ENCODE assay signal across 8 cellular contexts in the genomic region with DNA sequence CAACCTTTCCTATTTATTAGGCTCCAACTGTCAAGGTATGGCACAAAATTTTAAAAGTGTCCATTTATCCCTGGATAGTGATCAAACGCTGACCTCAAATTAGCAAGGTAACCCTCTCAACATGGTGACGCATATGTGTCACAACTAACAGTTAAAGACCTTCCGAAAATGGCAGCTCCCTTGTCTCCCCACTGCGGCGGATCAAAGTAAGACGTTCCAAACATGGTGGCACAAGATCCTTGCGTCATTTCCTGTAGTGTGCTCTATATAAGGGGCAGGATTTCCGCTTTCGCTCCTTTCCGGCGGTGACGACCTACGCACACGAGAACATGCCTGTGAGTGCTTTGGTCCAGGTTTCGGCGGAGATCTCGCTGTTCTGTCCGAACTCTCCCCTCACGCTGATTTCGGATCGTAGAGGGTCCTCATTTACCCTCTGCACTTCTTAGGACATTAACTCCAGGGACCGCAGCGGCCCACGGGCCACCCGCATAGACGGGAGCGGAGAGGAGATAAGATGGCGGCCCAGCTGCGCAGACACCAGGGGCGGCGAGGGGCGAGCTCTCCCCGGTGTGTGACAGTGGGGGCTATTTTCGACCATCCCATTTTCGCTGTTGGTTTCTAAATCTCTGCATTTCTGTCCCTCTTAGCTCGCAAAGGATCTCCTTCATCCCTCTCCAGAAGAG. TPM values are rescaled to one million over a fixed set of nuclear protein-coding genes. Genes with fewer than 3 reads are reported as not detected.
DNase-seq lines count a peak whose midpoint lies in the region; ATAC-seq and TF ChIP-seq lines count a peak whose summit lies in the region.

RPS27 (plus strand) TSS at position 295 of the 683 bp plus-strand sequence; CDS start at position 330, 35 bp downstream.

- CTCF ChIA-PET in CD4-positive, alpha-beta T cell (lab: Charles Lee) = interaction anchor here (0.6 to 1.3 kb wide), 5 partner anchors 23 to 207 kb away, joined by 3 to 6 read pairs (median 4); partner anchors contain the start of genes CREB3L4, DENND4B and GATAD2B

- TF ChIP-seq CTCF in CD4-positive, alpha-beta T cell (IDR thresholded peaks at IDR 0.05) = no peak
- TF ChIP-seq CTCF in lung (IDR thresholded peaks at IDR 0.05; ENCODE audit: control extremely low read depth, extremely low read depth) = no peak

- 0 to 1% methylated on average over 36 of the region's 36 CpGs for WGBS in lung, 2 donors

- H3K9me3 ChIP-seq in CD4-positive, alpha-beta T cell (ENCODE audit: control insufficient read depth, low read length) = no peaks in the 10 kb centered on the region
- H3K9me3 ChIP-seq in lung (ENCODE audit: control insufficient read depth in 2 of 2, insufficient read depth in 1 of 2, low read length in 1 of 2) = no peaks in the 10 kb centered on the region

- no peaks in the 10 kb centered on the region for H3K27me3 ChIP-seq in CD4-positive, alpha-beta T cell (ENCODE audit: control insufficient read depth, insufficient read depth, low read length)
- no peaks in the 10 kb centered on the region for H3K27me3 ChIP-seq in lung (ENCODE audit: control insufficient read depth, insufficient read depth)

- peak; percentile 77 to 93 (median 82) for DNase-seq in CD4-positive, alpha-beta T cell
- DNase-seq in HS-5 (ENCODE audit: low read depth) = peak; percentile 93
- peak; percentile 83 for DNase-seq in NK-92 treated with Interleukin-12 subunit alpha and Interleukin-12 subunit beta, amount 100 ng/mL, for 24 hours (lab: John Stamatoyannopoulos, UW)
- DNase-seq in activated CD8-positive, alpha-beta memory T cell treated with anti-CD3 and anti-CD28 coated beads for 24 hours = peak; percentile 94
- DNase-seq in effector CD8-positive, alpha-beta T cell (lab: John Stamatoyannopoulos, UW) = peak; percentile 81
- peak; percentile 93 for DNase-seq in lung (ENCODE audit: low spot score)
- DNase-seq in stimulated activated CD4-positive, alpha-beta T cell treated with anti-CD3 and anti-CD28 coated beads, TNF-alpha, amount 100 ng/mL, for 4 hours (ENCODE audit: low read depth in 3 of 3) = peak; percentile 67 to 85 (median 72)

- peak within 1 kb of the TSS; percentile 97 for H3K4me3 Mint-ChIP-seq in CD4-positive, alpha-beta T cell

- H3K27ac ChIP-seq in CD4-positive, alpha-beta T cell (ENCODE audit: low read depth, low read length) = peak within 1 kb of the TSS; percentile 97
- H3K27ac ChIP-seq in lung (ENCODE audit: low read depth in 1 of 2, low read length in 1 of 2) = peak within 1 kb of the TSS; percentile 96 to 99

- H3K27ac Mint-ChIP-seq in CD4-positive, alpha-beta T cell = peak within 1 kb of the TSS; percentile 96

- peak; percentile 85 for ATAC-seq in CD4-positive, alpha-beta T cell (ENCODE audit: poor library complexity)
- peak; percentile 69 for ATAC-seq in GM19455 (IDR thresholded peaks at IDR 0.05; ENCODE audit: unreplicated experiment)
- peak; percentile 73 for ATAC-seq in lung (ENCODE audit: insufficient read depth, low FRiP score)

- intact Hi-C loops in CD4-positive, alpha-beta T cell (cut with DNase I, micrococcal nuclease) = loop anchor here (1.0 to 5.0 kb wide), 14 partner anchors 12 to 320 kb away; partner anchors contain the start of genes CRTC2 (in 2 of the 2), HAX1 (in 2 of the 2), ILF2 (in 2 of the 2) and JTB (in 1 of the 2)

- H3K4me3 ChIP-seq in lung = peak within 1 kb of the TSS; percentile 82

- H3K4me1 ChIP-seq in lung (ENCODE audit: control insufficient read depth in 2 of 2, insufficient read depth in 2 of 2, low read length in 2 of 2) = peaks cover 6% of the 10 kb centered on the region in 2 donors

- H3K27me3 Mint-ChIP-seq in CD4-positive, alpha-beta T cell = peaks cover 9% of the 10 kb centered on the region

- no peaks in the 10 kb centered on the region for H3K9me3 Mint-ChIP-seq in CD4-positive, alpha-beta T cell

- H3K4me1 Mint-ChIP-seq in CD4-positive, alpha-beta T cell (ENCODE audit: low read depth) = peaks cover 49% of the 10 kb centered on the region

- H3K36me3 ChIP-seq in lung (ENCODE audit: control insufficient read depth in 2 of 2, insufficient read depth in 2 of 2, low read length in 2 of 2) = peaks cover 12 to 16% of the 10 kb centered on the region in 2 donors

- peaks cover 52% of the 10 kb centered on the region for H3K36me3 Mint-ChIP-seq in CD4-positive, alpha-beta T cell (ENCODE audit: low read depth)

- POLR2A ChIA-PET in CD4-positive, alpha-beta T cell (lab: Charles Lee) = interaction anchor here (0.6 to 4.8 kb wide), 59 partner anchors 11 to 1867 kb away, joined by 3 to 120 read pairs (median 5); partner anchors contain the start of genes CHTOP, CREB3L4, CRTC2 and DENND4B

RNA-seq across cellular contexts. Expression of gene RPS27, which starts in this region (rescaled TPM):
- 1,000 to 10,000 TPM; 7,636 to 8,442 TPM for total RNA-seq in CD4-positive, alpha-beta T cell
- total RNA-seq in lung = 1,000 to 10,000 TPM; 1,333 to 1,488 TPM
- 1,000 to 10,000 TPM; 5,278 to 9,554 TPM for polyA plus RNA-seq in lung

Comparison
In these comparisons a context has a peak if more than half of its experiments do, and no peak if none do; other contexts are left out.
1. Peak in every context shown above with its lines: DNase-seq, ATAC-seq, H3K4me3 ChIP-seq and H3K27ac ChIP-seq.
2. RNA of gene RPS27 (total RNA-seq): 7,636 to 8,442 TPM in CD4-positive, alpha-beta T cell; 1,333 to 1,488 TPM in lung; every median in the first group is over 4 times any median in the second.